ENCODE assay signal across 19 cellular contexts in the genomic region with DNA sequence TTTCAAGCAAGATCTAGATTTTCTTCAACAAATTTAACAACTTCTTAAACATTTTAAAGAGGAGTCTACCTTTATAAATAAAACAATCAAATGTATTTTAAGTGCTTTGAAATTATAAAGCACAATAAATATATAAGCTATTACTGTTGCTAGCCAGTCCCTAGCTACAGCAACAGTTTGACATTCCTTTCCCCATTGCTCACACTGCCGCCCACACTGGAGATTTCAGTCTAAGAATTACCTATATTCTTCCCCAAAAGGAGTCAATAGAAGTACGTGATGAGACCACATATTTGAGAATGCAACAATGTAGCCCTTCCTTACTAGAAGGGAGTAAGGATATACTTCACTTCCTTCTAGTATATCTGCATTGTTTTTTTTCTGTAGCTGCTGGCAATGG.
A peak's percentile ranks its signal among the peaks of the same experiment; 100 is the strongest.
DNase-seq lines count a peak whose midpoint lies in the region; ATAC-seq, FAIRE-seq and TF ChIP-seq lines count a peak whose summit lies in the region.
"Had no signal": no experiment of that assay in that cellular context is flagged by ENCODE, and none has a peak within 500 bp of the region (broad histone marks: within the 10 kb centered on the region; RNA-seq: fewer than 3 reads in every experiment).

No MANE protein-coding gene starts in this region.

- H2AFZ ChIP-seq in Loucy (ENCODE audit: low read length) (peak overlapping the region; percentile 62; the same call in 1 of the 2 replicates), HepG2 (ENCODE audit: low read length) (no peak overlapping the region)

- H3K79me1 ChIP-seq in mesendoderm (ENCODE audit: low read length): no peaks in the 10 kb centered on the region

- FAIRE-seq in HepG2 (lab: Jason Lieb, UNC): no peak
- FAIRE-seq: H1 had no signal

- BruUV-seq in Caco-2 (replicated peaks; lab: Mats Ljungman, UMichigan) (no TSS peak), HepG2 (replicated peaks; lab: Mats Ljungman, UMichigan) (no TSS peak)

- H3K4me2 ChIP-seq in Loucy (ENCODE audit: low read depth, low read length, poor library complexity, severe bottlenecking): no peak overlapping the region
- H3K4me2 ChIP-seq in mesendoderm (ENCODE audit: low read length): no peak overlapping the region
- no peak overlapping the region for H3K4me2 ChIP-seq in HepG2 (ENCODE audit: low read depth, low read length)

- intact Hi-C loops in Caco-2 (cut with micrococcal nuclease; ENCODE audit: unreplicated experiment): no loop called here
- intact Hi-C loops in HepG2 (cut with micrococcal nuclease; ENCODE audit: unreplicated experiment): no loop called here

- H4K8ac ChIP-seq in mesendoderm (ENCODE audit: low read depth, low read length): no peak overlapping the region

- H2BK15ac ChIP-seq in mesendoderm (replicated peaks; ENCODE audit: low read depth): no peak overlapping the region

- no peaks in the 10 kb centered on the region for H3K4me1 Mint-ChIP-seq in Caco-2 (ENCODE audit: low read depth, unreplicated experiment)
- H3K4me1 Mint-ChIP-seq: IgD-negative memory B cell had no signal

- no peaks in the 10 kb centered on the region for H3K27me3 ChIP-seq in Loucy (ENCODE audit: insufficient read depth, low read length, poor library complexity, severe bottlenecking)
- H3K27me3 ChIP-seq in mesendoderm (ENCODE audit: insufficient read depth, low read length, poor library complexity): no peaks in the 10 kb centered on the region
- no peaks in the 10 kb centered on the region; the same call in 1 of the 2 replicates for H3K27me3 ChIP-seq in Caco-2 (replicated peaks; ENCODE audit: control insufficient read depth, insufficient read depth, low read length)
- no peaks in the 10 kb centered on the region for H3K27me3 ChIP-seq in HepG2 (ENCODE audit: control insufficient read depth in 1 of 2, insufficient read depth in 2 of 2, low read length in 2 of 2)

- POLR2A ChIA-PET in Caco-2 (lab: Charles Lee): no interaction called here
- POLR2A ChIA-PET in HepG2 (lab: Yijun Ruan, JAX): no interaction called here

- DNase-seq in AG08396 (ENCODE audit: low spot score) (peak; percentile 39), dedifferentiated amniotic fluid mesenchymal stem cell (ENCODE audit: extremely low spot score) (peak; percentile 76), mesendoderm (peak; percentile 16), NCI-H146 treated with DMSO at 0.1 percent for 48 hours (lab: John Stamatoyannopoulos, UW; ENCODE audit: unreplicated experiment) (no peak), Caco-2 (no peak), HepG2 (ENCODE audit: low spot score) (no peak)
- DNase-seq: activated CD4-positive, alpha-beta T cell treated with anti-CD3 and anti-CD28 coated beads for 48 hours; central memory CD4-positive, alpha-beta T cell; left colon; NCI-H1105; SIG-M5; stimulated activated CD4-positive, alpha-beta T cell treated with anti-CD3 and anti-CD28 coated beads, Interleukin-15, amount 100 ng/mL, for 24 hours; substantia nigra had no signal

- TF ChIP-seq POLR2A in HepG2 (IDR thresholded peaks at IDR 0.05; ENCODE audit: insufficient read depth in 1 of 2, low read depth in 2 of 2, low read length in 2 of 2): no peak

- no peaks in the 10 kb centered on the region for H3K36me3 Mint-ChIP-seq in Caco-2 (ENCODE audit: insufficient read depth, unreplicated experiment)
- H3K36me3 Mint-ChIP-seq: activated naive CD4-positive, alpha-beta T cell treated with anti-CD3 and anti-CD28 coated beads, Interleukin-2, amount 50 U/mL, for 72 hours; IgD-negative memory B cell had no signal

- H3K9me3 ChIP-seq in Loucy (ENCODE audit: insufficient read depth, low read depth, low read length) (no peaks in the 10 kb centered on the region), Caco-2 (no peaks in the 10 kb centered on the region), HepG2 (ENCODE audit: low read length) (no peaks in the 10 kb centered on the region)

- TF ChIP-seq EP300 in HepG2 (IDR thresholded peaks at IDR 0.05; ENCODE audit: low read depth in 2 of 2, low read length in 2 of 2): no peak
- no peak for TF ChIP-seq EP300 in HepG2 (CRISPR knock-in tag; IDR thresholded peaks at IDR 0.05; ENCODE audit: borderline replicate concordance)

- no peak overlapping the region for H3K56ac ChIP-seq in mesendoderm (ENCODE audit: low read length)

- H3K9me3 Mint-ChIP-seq in Caco-2 (ENCODE audit: unreplicated experiment): no peaks in the 10 kb centered on the region
- H3K9me3 Mint-ChIP-seq: activated naive CD4-positive, alpha-beta T cell treated with anti-CD3 and anti-CD28 coated beads, Interleukin-2, amount 50 U/mL, for 72 hours; IgD-negative memory B cell had no signal

- H3K9ac ChIP-seq in Loucy (ENCODE audit: low read depth, low read length, poor library complexity, severe bottlenecking): no peak overlapping the region
- H3K9ac ChIP-seq in mesendoderm (ENCODE audit: low read length): no peak overlapping the region
- H3K9ac ChIP-seq in HepG2 (ENCODE audit: insufficient read depth, low read depth, low read length): no peak overlapping the region

- TF ChIP-seq CTCF in Loucy (conservative IDR thresholded peaks at IDR 0.05; ENCODE audit: low read length) (no peak), Caco-2 (IDR thresholded peaks at IDR 0.05; ENCODE audit: insufficient read depth in 1 of 2, low read depth in 1 of 2, low read length in 1 of 2, severe bottlenecking in 1 of 2, unreplicated experiment in 1 of 2) (no peak), HepG2 (CRISPR knock-in tag; IDR thresholded peaks at IDR 0.05) (no peak)

- H3K36me3 ChIP-seq in Loucy (ENCODE audit: insufficient read depth, low read length) (no peaks in the 10 kb centered on the region), mesendoderm (ENCODE audit: control insufficient read depth, insufficient read depth, low read length) (no peaks in the 10 kb centered on the region), Caco-2 (ENCODE audit: control insufficient read depth, insufficient read depth, low read length) (no peaks in the 10 kb centered on the region), HepG2 (replicated peaks in 1 of 2; ENCODE audit: control insufficient read depth in 1 of 2, insufficient read depth in 2 of 2, low read length in 2 of 2) (no peaks in the 10 kb centered on the region)

- whole genome bisulfite sequencing in mesendoderm (ENCODE audit: extremely low coverage, insufficient coverage, low lambda C conversion rate): no CpG with 5 or more reads among the region's 2 CpGs
- WGBS in HepG2 (ENCODE audit: low lambda C conversion rate): 7% methylated on average over 2 of the region's 2 CpGs

- no peak overlapping the region for H3K18ac ChIP-seq in mesendoderm (ENCODE audit: low read length)

- CTCF ChIA-PET in Caco-2 (lab: Charles Lee): no interaction called here
- CTCF ChIA-PET in HepG2 (lab: Yijun Ruan, JAX; ENCODE audit: low intra/inter-chr PET ratio, low total read pairs): no interaction called here

- no peak overlapping the region for H3K4me3 ChIP-seq in Loucy (ENCODE audit: low read length, poor library complexity, severe bottlenecking)
- H3K4me3 ChIP-seq in mesendoderm (ENCODE audit: low read length): no peak overlapping the region
- H3K4me3 ChIP-seq in Caco-2 (ENCODE audit: low read depth, low read length): no peak overlapping the region
- H3K4me3 ChIP-seq in HepG2 (replicated peaks in 1 of 3; ENCODE audit: insufficient read depth in 1 of 3, low read depth in 2 of 3, low read length in 3 of 3): no peak overlapping the region

- H3K27ac Mint-ChIP-seq in Caco-2 (ENCODE audit: unreplicated experiment): no peak overlapping the region
- H3K27ac Mint-ChIP-seq: activated naive CD4-positive, alpha-beta T cell treated with anti-CD3 and anti-CD28 coated beads, Interleukin-2, amount 50 U/mL, for 72 hours; IgD-negative memory B cell; progenitor cell of endocrine pancreas had no signal

- no peak overlapping the region for H3K4ac ChIP-seq in mesendoderm (ENCODE audit: low read depth, low read length)

- H2BK120ac ChIP-seq in mesendoderm (ENCODE audit: low read depth, low read length): no peak overlapping the region

- no peaks in the 10 kb centered on the region for H3K79me2 ChIP-seq in Loucy (ENCODE audit: insufficient read depth, low read length)
- H3K79me2 ChIP-seq in mesendoderm (ENCODE audit: control insufficient read depth, insufficient read depth, low read length): no peaks in the 10 kb centered on the region
- H3K79me2 ChIP-seq in HepG2 (ENCODE audit: insufficient read depth, low read length): no peaks in the 10 kb centered on the region

- no peaks in the 10 kb centered on the region for H3K9me2 ChIP-seq in Loucy (replicated peaks; ENCODE audit: low read depth, low read length)

- ATAC-seq in GM21619 (IDR thresholded peaks at IDR 0.05; ENCODE audit: unreplicated experiment): no peak
- no peak for ATAC-seq in HepG2
- ATAC-seq: activated naive CD4-positive, alpha-beta T cell treated with anti-CD3 and anti-CD28 coated beads, Interleukin-2, amount 50 U/mL, for 72 hours; left colon had no signal

- H3K27me3 Mint-ChIP-seq in Caco-2 (ENCODE audit: insufficient read depth, unreplicated experiment): peaks cover 6% of the 10 kb centered on the region
- H3K27me3 Mint-ChIP-seq: IgD-negative memory B cell, progenitor cell of endocrine pancreas had no signal

- no peak overlapping the region for H3K27ac ChIP-seq in mesendoderm (ENCODE audit: low read depth, low read length)
- H3K27ac ChIP-seq in HepG2 (ENCODE audit: extremely low read length, insufficient read depth, low read length): no peak overlapping the region

- H3F3A ChIP-seq in Loucy (ENCODE audit: low read depth): no peaks in the 10 kb centered on the region

- H2AK5ac ChIP-seq in mesendoderm (ENCODE audit: low read length): no peak overlapping the region

- in situ Hi-C loops in HepG2 (cut with HindIII; ENCODE audit: extremely low pct_ligation_motif_present, low pct_unique_long_range_greater_than_20kb): no loop called here

- H2BK5ac ChIP-seq in mesendoderm (ENCODE audit: low read length): no peak overlapping the region

- H4K5ac ChIP-seq in mesendoderm (ENCODE audit: low read length): no peak overlapping the region

- H3K23ac ChIP-seq in mesendoderm (ENCODE audit: low read length): no peak overlapping the region

- H3K4me1 ChIP-seq in Loucy (ENCODE audit: insufficient read depth, low read length, poor library complexity, severe bottlenecking) (peaks cover 13% of the 10 kb centered on the region), mesendoderm (ENCODE audit: control insufficient read depth, low read depth, low read length) (no peaks in the 10 kb centered on the region), Caco-2 (no peaks in the 10 kb centered on the region), HepG2 (ENCODE audit: insufficient read depth, low read length) (no peaks in the 10 kb centered on the region)

- no peaks in the 10 kb centered on the region for H4K20me1 ChIP-seq in Loucy (ENCODE audit: insufficient read depth, low read length, poor library complexity, severe bottlenecking)
- no peaks in the 10 kb centered on the region for H4K20me1 ChIP-seq in HepG2 (ENCODE audit: insufficient read depth, low read length)

- no peak overlapping the region for H3K4me3 Mint-ChIP-seq in Caco-2 (ENCODE audit: unreplicated experiment)
- H3K4me3 Mint-ChIP-seq: IgD-negative memory B cell had no signal

- no peak for TF ChIP-seq RAD21 in HepG2 (CRISPR knock-in tag; IDR thresholded peaks at IDR 0.05)

TF ChIP-seq in HepG2, 621 proteins besides CTCF, POLR2A, EP300 and RAD21 (continues in another document):
- TF ChIP-seq HNRNPH1 (optimal IDR thresholded peaks at IDR 0.05; ENCODE audit: low read depth, low read length) (no peak), ZMYM3 (CRISPR knock-in tag; IDR thresholded peaks at IDR 0.05) (no peak)

Comparison
In these comparisons a context has a peak if more than half of its experiments do, and no peak if none do; other contexts are left out.
1. DNase-seq: peak in AG08396 (single experiment), dedifferentiated amniotic fluid mesenchymal stem cell (single experiment) and mesendoderm (single experiment); none in NCI-H146 treated with DMSO at 0.1 percent for 48 hours (single experiment), Caco-2 (0 of 2) and HepG2 (single experiment).